37 cellular contexts compared by ENCODE assay signal in genomic region chr12:129544716-129545115, GRCh38.
"Had no signal": no experiment of that assay in that cellular context is flagged by ENCODE, and none has a peak within 500 bp of the region (broad histone marks: within the 10 kb centered on the region; RNA-seq: fewer than 3 reads in every experiment).

No MANE protein-coding gene starts in this region.

- H3K4me1 Mint-ChIP-seq: activated CD4-positive, alpha-beta memory T cell treated with anti-CD3 and anti-CD28 coated beads, Interleukin-2, amount 10 ng/mL, durations not matched to agents 7 days and 5 days; activated CD4-positive, alpha-beta T cell treated with anti-CD3 and anti-CD28 coated beads for 36 hours; activated CD4-positive, alpha-beta T cell treated with anti-CD3 and anti-CD28 coated beads, Interleukin-2, amount 10 ng/mL, durations not matched to agents 7 days and 5 days; activated naive CD8-positive, alpha-beta T cell treated with anti-CD3 and anti-CD28 coated beads for 36 hours; activated T-helper 17 cell treated with anti-CD3 and anti-CD28 coated beads, Interleukin-2, amount 50 U/mL, for 72 hours; brain; WTC11 had no signal

- H3K36me3 ChIP-seq: adrenal gland, breast epithelium, WERI-Rb-1 had no signal

- H3K27ac Mint-ChIP-seq: activated CD4-positive, alpha-beta memory T cell treated with anti-CD3 and anti-CD28 coated beads, Interleukin-2, amount 10 ng/mL, durations not matched to agents 7 days and 5 days; activated CD4-positive, alpha-beta T cell treated with anti-CD3 and anti-CD28 coated beads for 36 hours; activated CD4-positive, alpha-beta T cell treated with anti-CD3 and anti-CD28 coated beads, Interleukin-2, amount 10 ng/mL, durations not matched to agents 7 days and 5 days; activated CD8-positive, alpha-beta T cell treated with anti-CD3 and anti-CD28 coated beads, Interleukin-2, amount 10 ng/mL, durations not matched to agents 7 days and 5 days; activated naive CD4-positive, alpha-beta T cell treated with anti-CD3 and anti-CD28 coated beads for 36 hours; activated naive CD4-positive, alpha-beta T cell treated with anti-CD3 and anti-CD28 coated beads, Interleukin-2, amount 50 U/mL, for 72 hours; activated naive CD8-positive, alpha-beta T cell treated with anti-CD3 and anti-CD28 coated beads for 36 hours; activated T-cell treated with anti-CD3 and anti-CD28 coated beads, Interleukin-2, amount 50 U/mL, for 72 hours; activated T-helper 1 cell treated with anti-CD3 and anti-CD28 coated beads, Interleukin-12 subunit alpha, Interleukin-12 subunit beta, Interleukin-2, Interleukin-4 antibody, amounts not matched to agents 30 ng/mL and 10 ng/mL and 1 ng/mL, durations not matched to agents 14 hours and 24 hours and 36 hours; activated T-helper 17 cell treated with anti-CD3 and anti-CD28 coated beads, Interleukin-2, amount 50 U/mL, for 72 hours; brain; T-helper 1 cell treated with Interleukin-12 subunit alpha and Interleukin-12 subunit beta and Interleukin-4 antibody, amounts not matched to agents 30 μg/mL and 1 μg/mL, for 36 hours; T-helper 2 cell treated with Interferon-gamma antibody and Interleukin-4, amounts not matched to agents 5 μg/mL and 100 μg/mL, for 36 hours; WTC11 had no signal

- H3K27ac ChIP-seq: adrenal gland, breast epithelium, WERI-Rb-1 had no signal

- H3K4me3 Mint-ChIP-seq: activated CD4-positive, alpha-beta memory T cell treated with anti-CD3 and anti-CD28 coated beads, Interleukin-2, amount 10 ng/mL, durations not matched to agents 7 days and 5 days; activated CD4-positive, alpha-beta T cell treated with anti-CD3 and anti-CD28 coated beads for 36 hours; activated CD4-positive, alpha-beta T cell treated with anti-CD3 and anti-CD28 coated beads, Interleukin-2, amount 10 ng/mL, durations not matched to agents 7 days and 5 days; activated CD8-positive, alpha-beta T cell treated with anti-CD3 and anti-CD28 coated beads, Interleukin-2, amount 10 ng/mL, durations not matched to agents 7 days and 5 days; activated naive CD4-positive, alpha-beta T cell treated with anti-CD3 and anti-CD28 coated beads for 36 hours; activated naive CD8-positive, alpha-beta T cell treated with anti-CD3 and anti-CD28 coated beads for 36 hours; activated T-cell treated with anti-CD3 and anti-CD28 coated beads, Interleukin-2, amount 50 U/mL, for 4 hours; activated T-cell treated with anti-CD3 and anti-CD28 coated beads, Interleukin-2, amount 50 U/mL, for 72 hours; activated T-helper 1 cell treated with anti-CD3 and anti-CD28 coated beads, Interleukin-12 subunit alpha, Interleukin-12 subunit beta, Interleukin-2, Interleukin-4 antibody, amounts not matched to agents 30 ng/mL and 10 ng/mL and 1 ng/mL, durations not matched to agents 14 hours and 24 hours and 36 hours; activated T-helper 17 cell treated with anti-CD3 and anti-CD28 coated beads, Interleukin-2, amount 50 U/mL, for 72 hours; brain; T-helper 1 cell treated with Interleukin-12 subunit alpha and Interleukin-12 subunit beta and Interleukin-4 antibody, amounts not matched to agents 30 μg/mL and 1 μg/mL, for 36 hours; T-helper 2 cell treated with Interferon-gamma antibody and Interleukin-4, amounts not matched to agents 5 μg/mL and 100 μg/mL, for 36 hours; WTC11 had no signal

- ATAC-seq: activated CD4-positive, alpha-beta T cell treated with anti-CD3 and anti-CD28 coated beads for 36 hours; activated CD4-positive, CD25-positive, alpha-beta regulatory T cell treated with anti-CD3 and anti-CD28 coated beads, Interleukin-2, amount 50 U/mL, for 24 hours; activated CD8-positive, alpha-beta T cell treated with anti-CD3 and anti-CD28 coated beads, Interleukin-2, amount 10 ng/mL, durations not matched to agents 7 days and 5 days; activated naive CD4-positive, alpha-beta T cell treated with anti-CD3 and anti-CD28 coated beads, Interleukin-2, amount 50 U/mL, for 72 hours; activated T-cell treated with anti-CD3 and anti-CD28 coated beads, Interleukin-2, amount 50 U/mL, for 4 hours; activated T-cell treated with anti-CD3 and anti-CD28 coated beads, Interleukin-2, amount 50 U/mL, for 72 hours; activated T-helper 17 cell treated with anti-CD3 and anti-CD28 coated beads, Interleukin-2, amount 50 U/mL, for 72 hours; WTC11 had no signal

- H3K4me3 ChIP-seq: adrenal gland, breast epithelium had no signal

- H3K27me3 Mint-ChIP-seq: activated CD4-positive, alpha-beta memory T cell treated with anti-CD3 and anti-CD28 coated beads, Interleukin-2, amount 10 ng/mL, durations not matched to agents 7 days and 5 days; activated CD4-positive, alpha-beta T cell treated with anti-CD3 and anti-CD28 coated beads for 36 hours; activated CD4-positive, alpha-beta T cell treated with anti-CD3 and anti-CD28 coated beads, Interleukin-2, amount 10 ng/mL, durations not matched to agents 7 days and 5 days; activated naive CD8-positive, alpha-beta T cell treated with anti-CD3 and anti-CD28 coated beads for 36 hours; activated T-helper 17 cell treated with anti-CD3 and anti-CD28 coated beads, Interleukin-2, amount 50 U/mL, for 72 hours had no signal

- DNase-seq: activated CD4-positive, alpha-beta memory T cell treated with anti-CD3 and anti-CD28 coated beads, Interleukin-2, amount 10 ng/mL, durations not matched to agents 7 days and 5 days; activated CD4-positive, alpha-beta T cell treated with anti-CD3 and anti-CD28 coated beads for 1 hour; activated CD4-positive, alpha-beta T cell treated with anti-CD3 and anti-CD28 coated beads for 36 hours; activated CD4-positive, alpha-beta T cell treated with anti-CD3 and anti-CD28 coated beads for 48 hours; activated CD4-positive, alpha-beta T cell treated with anti-CD3 and anti-CD28 coated beads, Interleukin-2, amount 10 ng/mL, durations not matched to agents 7 days and 5 days; activated CD4-positive, alpha-beta T cell treated with anti-CD3 and anti-CD28 coated beads, Interleukin-2, amount 50 U/mL, for 48 hours; activated CD4-positive, CD25-positive, alpha-beta regulatory T cell; activated CD8-positive, alpha-beta memory T cell treated with anti-CD3 and anti-CD28 coated beads for 24 hours; activated CD8-positive, alpha-beta memory T cell treated with anti-CD3 and anti-CD28 coated beads, Interleukin-2, amount 50 U/mL, for 4 hours; activated CD8-positive, alpha-beta T cell treated with anti-CD3 and anti-CD28 coated beads, Interleukin-2, amount 10 ng/mL, durations not matched to agents 7 days and 5 days; activated effector memory CD4-positive, alpha-beta T cell treated with anti-CD3 and anti-CD28 coated beads, Interleukin-2, amount 50 U/mL, for 16 hours; activated gamma-delta T cell treated with Interleukin-2 at 50 U/mL for 16 hours; activated naive CD4-positive, alpha-beta T cell; activated naive CD4-positive, alpha-beta T cell treated with anti-CD3 and anti-CD28 coated beads for 36 hours; activated naive CD4-positive, alpha-beta T cell treated with anti-CD3 and anti-CD28 coated beads, Interleukin-2, amount 50 U/mL, for 16 hours; activated naive CD8-positive, alpha-beta T cell treated with anti-CD3 and anti-CD28 coated beads for 36 hours; activated T-cell treated with anti-CD3 and anti-CD28 coated beads for 4 hours; activated T-cell treated with anti-CD3 and anti-CD28 coated beads, Interleukin-2, amount 50 U/mL, for 1 hour; activated T-cell treated with anti-CD3 and anti-CD28 coated beads, Interleukin-2, amount 50 U/mL, for 4 hours; activated T-cell treated with anti-CD3 and anti-CD28 coated beads, Interleukin-2, amount 50 U/mL, for 72 hours; adrenal gland; amniotic stem cell; aorta; central memory CD4-positive, alpha-beta T cell; T-helper 1 cell; T-helper 2 cell; T-helper 9 cell; WERI-Rb-1 had no signal

- H3K36me3 Mint-ChIP-seq: activated naive CD4-positive, alpha-beta T cell treated with anti-CD3 and anti-CD28 coated beads, Interleukin-2, amount 50 U/mL, for 72 hours; activated naive CD8-positive, alpha-beta T cell treated with anti-CD3 and anti-CD28 coated beads for 36 hours; brain had no signal

- H3K27me3 ChIP-seq: adrenal gland, breast epithelium had no signal
